19 cellular contexts compared by ENCODE assay signal in the genomic region with DNA sequence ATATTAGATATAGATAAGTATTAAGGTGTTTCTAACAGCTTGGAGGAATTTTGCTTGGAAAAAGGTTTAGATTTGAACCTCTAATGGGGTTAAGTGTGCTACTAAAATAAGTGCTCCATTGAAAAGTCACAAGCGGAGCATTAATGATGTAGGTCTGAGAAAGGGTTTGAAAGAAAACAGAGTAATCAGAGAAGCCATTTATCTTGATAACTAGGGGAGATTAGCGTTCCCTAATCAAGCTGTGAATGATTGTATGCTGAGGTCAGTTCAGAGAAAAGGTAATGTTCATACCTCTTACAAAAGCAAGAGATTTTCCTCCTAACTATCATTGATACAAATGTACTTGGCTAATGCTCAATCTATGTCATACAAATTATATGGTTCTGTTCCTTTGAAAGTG. TPM values are rescaled to one million over a fixed set of nuclear protein-coding genes. Genes with fewer than 3 reads are reported as not detected.
A peak's percentile ranks its signal among the peaks of the same experiment; 100 is the strongest.
DNase-seq lines count a peak whose midpoint lies in the region; ATAC-seq and TF ChIP-seq lines count a peak whose summit lies in the region.
"Had no signal": no experiment of that assay in that cellular context is flagged by ENCODE, and none has a peak within 500 bp of the region (broad histone marks: within the 10 kb centered on the region; RNA-seq: fewer than 3 reads in every experiment).

No MANE protein-coding gene starts in this region.

- peak overlapping the region; percentile 81 for H3K27ac ChIP-seq in CD4-positive, alpha-beta memory T cell (ENCODE audit: low read depth, low read length)
- peak overlapping the region; percentile 63 for H3K27ac ChIP-seq in colonic mucosa
- H3K27ac ChIP-seq in rectal smooth muscle tissue (ENCODE audit: low read depth, low read length), result no peak overlapping the region
- H3K27ac ChIP-seq: VCaP had no signal

- H3K4me3 ChIP-seq in CD4-positive, alpha-beta memory T cell (ENCODE audit: low read length in 2 of 2), result peak overlapping the region; percentile 83 to 99
- H3K4me3 ChIP-seq in Loucy (ENCODE audit: low read length, poor library complexity, severe bottlenecking) (peak overlapping the region; percentile 76), colonic mucosa (peak overlapping the region; percentile 19), rectal smooth muscle tissue (ENCODE audit: low read length) (peak overlapping the region; percentile 39)

- no peaks in the 10 kb centered on the region for H3F3A ChIP-seq in Loucy (ENCODE audit: low read depth)

- peak overlapping the region in 1 of 7 donors; percentile 87 for H3K27ac Mint-ChIP-seq in CD4-positive, alpha-beta memory T cell
- H3K27ac Mint-ChIP-seq in WTC11, result no peak overlapping the region
- H3K27ac Mint-ChIP-seq: nephron progenitor cell had no signal

- no peak for TF ChIP-seq CTCF in Loucy (conservative IDR thresholded peaks at IDR 0.05; ENCODE audit: low read length)
- no peak for TF ChIP-seq CTCF in colonic mucosa (IDR thresholded peaks at IDR 0.05)
- TF ChIP-seq CTCF in WTC11 (IDR thresholded peaks at IDR 0.05), result no peak

- ATAC-seq in GM18858 (IDR thresholded peaks at IDR 0.05; ENCODE audit: unreplicated experiment) (no peak), WTC11 (no peak)
- ATAC-seq: left lung; stimulated activated naive CD8-positive, alpha-beta T cell treated with anti-CD3 and anti-CD28 coated beads, Interleukin-15, Interleukin-2, amounts not matched to agents 100 U/mL and 50 U/mL, for 24 hours had no signal

- peak overlapping the region; percentile 92 for H3K4me2 ChIP-seq in Loucy (ENCODE audit: low read depth, low read length, poor library complexity, severe bottlenecking)

- peaks cover 66% of the 10 kb centered on the region for H3K4me1 ChIP-seq in CD4-positive, alpha-beta memory T cell (ENCODE audit: insufficient read depth, low read length)
- H3K4me1 ChIP-seq in Loucy (ENCODE audit: insufficient read depth, low read length, poor library complexity, severe bottlenecking), result peaks cover 79% of the 10 kb centered on the region
- H3K4me1 ChIP-seq in colonic mucosa, result peaks cover 6% of the 10 kb centered on the region
- no peaks in the 10 kb centered on the region for H3K4me1 ChIP-seq in rectal smooth muscle tissue (ENCODE audit: control insufficient read depth, insufficient read depth, low read length)

- H3K9me3 ChIP-seq in CD4-positive, alpha-beta memory T cell (ENCODE audit: control insufficient read depth in 1 of 2, low read length in 2 of 2), result no peaks in the 10 kb centered on the region
- H3K9me3 ChIP-seq in Loucy (ENCODE audit: insufficient read depth, low read depth, low read length), result no peaks in the 10 kb centered on the region
- no peaks in the 10 kb centered on the region for H3K9me3 ChIP-seq in colonic mucosa
- H3K9me3 ChIP-seq: left lung had no signal

- H3K27me3 Mint-ChIP-seq in CD4-positive, alpha-beta memory T cell, result no peaks in the 10 kb centered on the region
- no peaks in the 10 kb centered on the region for H3K27me3 Mint-ChIP-seq in WTC11 (ENCODE audit: low read depth)

- H3K9ac ChIP-seq in Loucy (ENCODE audit: low read depth, low read length, poor library complexity, severe bottlenecking), result peak overlapping the region; percentile 84
- peak overlapping the region in 1 of 2 donors; percentile 28 for H3K9ac ChIP-seq in colonic mucosa (ENCODE audit: low read depth in 2 of 2, low read length in 2 of 2)
- H3K9ac ChIP-seq in rectal smooth muscle tissue (ENCODE audit: low read length), result no peak overlapping the region

- H3K79me2 ChIP-seq in Loucy (ENCODE audit: insufficient read depth, low read length), result peaks cover 64% of the 10 kb centered on the region

- no peak for DNase-seq in CD4-positive, alpha-beta memory T cell
- no peak for DNase-seq in colonic mucosa
- DNase-seq in A172 (ENCODE audit: low spot score), result no peak
- no peak for DNase-seq in GOT3 (lab: John Stamatoyannopoulos, UW)
- no peak for DNase-seq in WTC11 (ENCODE audit: low spot score)
- DNase-seq: activated effector memory CD4-positive, alpha-beta T cell treated with Interleukin-2 at 50 U/mL for 16 hours; anterior cingulate cortex; cerebellar nuclear complex; foreskin melanocyte; left lung; MV-4-11; NCI-H2107; nephron progenitor cell; stimulated activated naive CD8-positive, alpha-beta T cell treated with anti-CD3 and anti-CD28 coated beads, Interleukin-15, Interleukin-2, amounts not matched to agents 100 U/mL and 50 U/mL, for 24 hours; T-helper 1 cell had no signal

- peaks cover 31 to 50% (median 41%) of the 10 kb centered on the region in 4 donors for H3K4me1 Mint-ChIP-seq in CD4-positive, alpha-beta memory T cell
- H3K4me1 Mint-ChIP-seq in WTC11, result peaks cover 15% of the 10 kb centered on the region

- no peak overlapping the region for H3K4me3 Mint-ChIP-seq in CD4-positive, alpha-beta memory T cell
- H3K4me3 Mint-ChIP-seq in WTC11, result no peak overlapping the region
- H3K4me3 Mint-ChIP-seq: nephron progenitor cell had no signal

- no peak overlapping the region for H2AFZ ChIP-seq in Loucy (ENCODE audit: low read length)

- H3K9me3 Mint-ChIP-seq in CD4-positive, alpha-beta memory T cell, result no peaks in the 10 kb centered on the region
- no peaks in the 10 kb centered on the region for H3K9me3 Mint-ChIP-seq in WTC11
- H3K9me3 Mint-ChIP-seq: nephron progenitor cell had no signal

- CTCF ChIA-PET in CD4-positive, alpha-beta memory T cell (lab: Charles Lee; ENCODE audit: partially characterized antibody), result interaction anchor here (10.6 to 23.0 kb wide), 2 partner anchors 15 to 16 kb away, joined by 150 to 745 read pairs; a partner anchor contains a TSS
- CTCF ChIA-PET in WTC11 (lab: Charles Lee), result interaction anchor here (2.2 kb wide), 1 partner anchor 27 kb away, joined by 8 read pairs; no protein-coding TSS in a partner anchor

- no peaks in the 10 kb centered on the region for H4K20me1 ChIP-seq in Loucy (ENCODE audit: insufficient read depth, low read length, poor library complexity, severe bottlenecking)

- intact Hi-C loops in CD4-positive, alpha-beta memory T cell (cut with micrococcal nuclease), result no loop called here
- intact Hi-C loops in colonic mucosa (cut with DNase I), result no loop called here

- no peaks in the 10 kb centered on the region for H3K36me3 ChIP-seq in CD4-positive, alpha-beta memory T cell (ENCODE audit: insufficient read depth, low read length)
- no peaks in the 10 kb centered on the region for H3K36me3 ChIP-seq in Loucy (ENCODE audit: insufficient read depth, low read length)
- no peaks in the 10 kb centered on the region for H3K36me3 ChIP-seq in colonic mucosa
- H3K36me3 ChIP-seq in rectal smooth muscle tissue (ENCODE audit: control insufficient read depth, insufficient read depth, low read length), result no peaks in the 10 kb centered on the region
- H3K36me3 ChIP-seq: left lung had no signal

- H3K27me3 ChIP-seq in CD4-positive, alpha-beta memory T cell (ENCODE audit: insufficient read depth, low read length), result no peaks in the 10 kb centered on the region
- no peaks in the 10 kb centered on the region for H3K27me3 ChIP-seq in Loucy (ENCODE audit: insufficient read depth, low read length, poor library complexity, severe bottlenecking)
- no peaks in the 10 kb centered on the region for H3K27me3 ChIP-seq in colonic mucosa
- no peaks in the 10 kb centered on the region for H3K27me3 ChIP-seq in rectal smooth muscle tissue (ENCODE audit: control insufficient read depth, insufficient read depth, low read length)
- H3K27me3 ChIP-seq: left lung had no signal

- POLR2A ChIA-PET in CD4-positive, alpha-beta memory T cell (lab: Charles Lee; ENCODE audit: partially characterized antibody), result interaction anchor here (0.8 to 23.2 kb wide), 6 partner anchors 10 to 172 kb away, joined by 6 to 728 read pairs (median 70); a partner anchor contains a TSS
- POLR2A ChIA-PET in WTC11 (lab: Charles Lee), result no interaction called here

- peaks cover 20 to 31% of the 10 kb centered on the region in 2 donors for H3K36me3 Mint-ChIP-seq in CD4-positive, alpha-beta memory T cell
- no peaks in the 10 kb centered on the region for H3K36me3 Mint-ChIP-seq in WTC11

- no peaks in the 10 kb centered on the region for H3K9me2 ChIP-seq in Loucy (replicated peaks; ENCODE audit: low read depth, low read length)

TF ChIP-seq in WTC11, 78 proteins besides CTCF, POLR2A, EP300 and RAD21 (continues in another document):
- no peak for TF ChIP-seq ELF4 (CRISPR knock-in tag; IDR thresholded peaks at IDR 0.05; ENCODE audit: low read depth)
- TF ChIP-seq, protein P1, sequence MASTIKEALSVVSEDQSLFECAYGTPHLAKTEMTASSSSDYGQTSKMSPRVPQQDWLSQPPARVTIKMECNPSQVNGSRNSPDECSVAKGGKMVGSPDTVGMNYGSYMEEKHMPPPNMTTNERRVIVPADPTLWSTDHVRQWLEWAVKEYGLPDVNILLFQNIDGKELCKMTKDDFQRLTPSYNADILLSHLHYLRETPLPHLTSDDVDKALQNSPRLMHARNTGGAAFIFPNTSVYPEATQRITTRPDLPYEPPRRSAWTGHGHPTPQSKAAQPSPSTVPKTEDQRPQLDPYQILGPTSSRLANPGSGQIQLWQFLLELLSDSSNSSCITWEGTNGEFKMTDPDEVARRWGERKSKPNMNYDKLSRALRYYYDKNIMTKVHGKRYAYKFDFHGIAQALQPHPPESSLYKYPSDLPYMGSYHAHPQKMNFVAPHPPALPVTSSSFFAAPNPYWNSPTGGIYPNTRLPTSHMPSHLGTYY (CRISPR knock-in tag; IDR thresholded peaks at IDR 0.05), result no peak
- TF ChIP-seq, protein P2, sequence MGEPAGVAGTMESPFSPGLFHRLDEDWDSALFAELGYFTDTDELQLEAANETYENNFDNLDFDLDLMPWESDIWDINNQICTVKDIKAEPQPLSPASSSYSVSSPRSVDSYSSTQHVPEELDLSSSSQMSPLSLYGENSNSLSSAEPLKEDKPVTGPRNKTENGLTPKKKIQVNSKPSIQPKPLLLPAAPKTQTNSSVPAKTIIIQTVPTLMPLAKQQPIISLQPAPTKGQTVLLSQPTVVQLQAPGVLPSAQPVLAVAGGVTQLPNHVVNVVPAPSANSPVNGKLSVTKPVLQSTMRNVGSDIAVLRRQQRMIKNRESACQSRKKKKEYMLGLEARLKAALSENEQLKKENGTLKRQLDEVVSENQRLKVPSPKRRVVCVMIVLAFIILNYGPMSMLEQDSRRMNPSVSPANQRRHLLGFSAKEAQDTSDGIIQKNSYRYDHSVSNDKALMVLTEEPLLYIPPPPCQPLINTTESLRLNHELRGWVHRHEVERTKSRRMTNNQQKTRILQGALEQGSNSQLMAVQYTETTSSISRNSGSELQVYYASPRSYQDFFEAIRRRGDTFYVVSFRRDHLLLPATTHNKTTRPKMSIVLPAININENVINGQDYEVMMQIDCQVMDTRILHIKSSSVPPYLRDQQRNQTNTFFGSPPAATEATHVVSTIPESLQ (CRISPR knock-in tag; IDR thresholded peaks at IDR 0.05), result no peak
- TF ChIP-seq FOXK1 (CRISPR knock-in tag; IDR thresholded peaks at IDR 0.05), result no peak
- TF ChIP-seq ZNF263 (CRISPR knock-in tag; IDR thresholded peaks at IDR 0.05; ENCODE audit: low read depth), result no peak
- TF ChIP-seq OVOL2 (CRISPR knock-in tag; IDR thresholded peaks at IDR 0.05; ENCODE audit: borderline replicate concordance), result no peak
- no peak for TF ChIP-seq ZNF219 (CRISPR knock-in tag; IDR thresholded peaks at IDR 0.05; ENCODE audit: borderline replicate concordance)

RNA-seq across cellular contexts. Expression of a gene that starts 1.5 kb away (rescaled TPM):
- total RNA-seq in CD4-positive, alpha-beta memory T cell, result 100 to 1,000 TPM; 162 to 163 TPM
- 100 to 1,000 TPM in 1 of 2 donors, 10 to 100 TPM in 1; 37.1 to 125 TPM for polyA plus RNA-seq in CD4-positive, alpha-beta memory T cell
- total RNA-seq in colonic mucosa, result 1 to 10 TPM; 3.6 to 3.7 TPM
- not detected in 2 replicates for total RNA-seq in A172 (2014; rRNA removed; shearing (Covaris generic))
- total RNA-seq in WTC11 (2021), result 2.6 to 3.4 TPM (median 2.9 TPM) in 3 replicates

Comparison
In these comparisons a context has a peak if more than half of its experiments do, and no peak if none do; other contexts are left out.
1. H3K4me3 ChIP-seq: peak in every context shown above with its lines; median percentile 91 in CD4-positive, alpha-beta memory T cell; 76 in Loucy; 39 in rectal smooth muscle tissue; 19 in colonic mucosa.
2. RNA of a gene that starts 1.5 kb away (total RNA-seq): 162 to 163 TPM in CD4-positive, alpha-beta memory T cell; 3.6 to 3.7 TPM in colonic mucosa, 2.6 to 3.4 TPM in WTC11 and not detected in A172; every median in the first group is over 10 times any median in the second.